Comparison of ENCODE assay signal across 12 cellular contexts in the genomic region with DNA sequence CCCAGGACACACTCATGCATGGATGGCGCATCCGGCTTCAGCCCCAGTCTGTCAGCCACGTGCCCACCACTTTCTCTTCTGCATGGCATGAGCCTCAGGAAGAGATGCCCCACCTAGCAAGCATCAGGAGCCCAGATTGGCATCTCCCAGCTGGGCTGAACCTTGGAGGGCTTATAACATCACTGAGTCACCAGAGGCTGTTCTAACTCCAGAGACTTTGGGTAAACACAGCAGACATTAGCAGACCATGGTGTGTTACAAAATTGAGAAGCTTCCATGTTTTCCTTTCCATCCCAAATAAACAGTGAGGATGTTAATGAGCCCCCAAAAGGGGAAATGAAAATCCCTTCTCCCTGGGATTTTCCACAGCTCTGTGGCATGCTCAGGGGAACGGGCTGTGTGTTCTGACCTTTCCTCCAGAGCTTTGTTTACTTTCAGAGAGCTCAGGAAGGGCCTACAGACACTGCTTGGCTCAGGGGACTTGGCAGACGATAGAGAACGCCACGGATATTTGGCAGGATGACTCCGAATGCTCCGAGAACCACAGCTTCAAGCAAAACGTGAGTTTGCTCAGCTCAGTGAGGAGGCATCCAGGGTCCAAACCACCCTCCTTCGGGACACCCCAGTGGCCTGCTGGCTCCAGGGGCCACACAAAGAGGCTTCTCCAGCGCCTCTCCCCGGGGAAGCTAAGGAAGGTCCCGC. TPM values are rescaled to one million over a fixed set of nuclear protein-coding genes. Genes with fewer than 3 reads are reported as not detected.
DNase-seq lines count a peak whose midpoint lies in the region; ATAC-seq and TF ChIP-seq lines count a peak whose summit lies in the region.
"Had no signal": no experiment of that assay in that cellular context is flagged by ENCODE, and none has a peak within 500 bp of the region (broad histone marks: within the 10 kb centered on the region; RNA-seq: fewer than 3 reads in every experiment).

No MANE protein-coding gene starts in this region.

- in situ Hi-C loops in astrocyte of the cerebellum (cut with HindIII; ENCODE audit: low sequenced_read_pairs), result no loop called here

- intact Hi-C loops in left cardiac atrium (cut with DNase I), result loop anchor here in 1 of 2 donors (5.0 kb wide), 1 partner anchor 45 kb away; no protein-coding TSS in a partner anchor

- peak; percentile 75 to 78 for ATAC-seq in left cardiac atrium
- no peak for ATAC-seq in GM18858 (IDR thresholded peaks at IDR 0.05; ENCODE audit: unreplicated experiment)
- ATAC-seq in HG03196 (IDR thresholded peaks at IDR 0.05; ENCODE audit: unreplicated experiment), result no peak
- no peak for ATAC-seq in GM21717 (IDR thresholded peaks at IDR 0.05; ENCODE audit: unreplicated experiment)
- ATAC-seq: activated CD4-positive, alpha-beta T cell treated with anti-CD3 and anti-CD28 coated beads for 36 hours had no signal

- DNase-seq in AG20443 (ENCODE audit: low spot score) (peak; percentile 72), astrocyte of the cerebellum (ENCODE audit: low read depth) (peak; percentile 86), left cardiac atrium (peak; percentile 66), putamen (ENCODE audit: low spot score) (peak; percentile 27), activated gamma-delta T cell (lab: John Stamatoyannopoulos, UW) (no peak)
- DNase-seq: activated CD4-positive, alpha-beta T cell treated with anti-CD3 and anti-CD28 coated beads for 36 hours; activated naive CD8-positive, alpha-beta T cell treated with anti-CD3 and anti-CD28 coated beads, Interleukin-2, amount 10 ng/mL, durations not matched to agents 7 days and 5 days had no signal

- TF ChIP-seq CTCF in astrocyte of the cerebellum (IDR thresholded peaks at IDR 0.05; ENCODE audit: low read depth, low read length, missing control alignments), result no peak

- no peak overlapping the region for H3K4me3 ChIP-seq in astrocyte of the cerebellum (ENCODE audit: low read depth, low read length)

RNA-seq across cellular contexts. Expression of a gene that starts 16.5 kb away (rescaled TPM):
- total RNA-seq in left cardiac atrium, result 1 to 10 TPM in 1 of 2 donors, under 1 TPM in 1; 0.55 to 1.4 TPM
- total RNA-seq: activated CD4-positive, alpha-beta T cell treated with anti-CD3 and anti-CD28 coated beads for 36 hours; activated naive CD8-positive, alpha-beta T cell treated with anti-CD3 and anti-CD28 coated beads, Interleukin-2, amount 10 ng/mL, durations not matched to agents 7 days and 5 days; B cell; frontal cortex had no signal

RNA-seq across cellular contexts. Expression of a gene that starts 20.3 kb away (rescaled TPM):
- total RNA-seq in left cardiac atrium, result not detected
- total RNA-seq: activated CD4-positive, alpha-beta T cell treated with anti-CD3 and anti-CD28 coated beads for 36 hours; activated naive CD8-positive, alpha-beta T cell treated with anti-CD3 and anti-CD28 coated beads, Interleukin-2, amount 10 ng/mL, durations not matched to agents 7 days and 5 days; B cell; frontal cortex had no signal

RNA-seq across cellular contexts. Expression of a gene that starts 50.8 kb away (rescaled TPM):
- total RNA-seq in left cardiac atrium, result 100 to 1,000 TPM in 1 of 2 donors, 10 to 100 TPM in 1; 82.3 to 159 TPM
- total RNA-seq: activated CD4-positive, alpha-beta T cell treated with anti-CD3 and anti-CD28 coated beads for 36 hours; activated naive CD8-positive, alpha-beta T cell treated with anti-CD3 and anti-CD28 coated beads, Interleukin-2, amount 10 ng/mL, durations not matched to agents 7 days and 5 days; B cell; frontal cortex had no signal

Comparison
In these comparisons a context has a peak if more than half of its experiments do, and no peak if none do; other contexts are left out.
1. ATAC-seq: peak in left cardiac atrium (2 of 2); none in GM18858 (single experiment), HG03196 (single experiment) and GM21717 (single experiment).